Comparison of ENCODE assay signal across 9 cellular contexts in genomic region chr5:129271309-129271708, GRCh38.
DNase-seq lines count a peak whose midpoint lies in the region; TF ChIP-seq lines count a peak whose summit lies in the region.
"Had no signal": no experiment of that assay in that cellular context is flagged by ENCODE, and none has a peak within 500 bp of the region (broad histone marks: within the 10 kb centered on the region; RNA-seq: fewer than 3 reads in every experiment).

No MANE protein-coding gene starts in this region.

- no peak overlapping the region for H3K27ac ChIP-seq in OCI-LY3 (ENCODE audit: low read length)

- 0 out of 2 replicates have a peak overlapping the region, but pooled peaks have one; percentile 22 for H3K4me2 ChIP-seq in OCI-LY3 (ENCODE audit: low read length)

- H2AFZ ChIP-seq in OCI-LY3 (ENCODE audit: low read depth, low read length), result no peak overlapping the region

- H3K79me2 ChIP-seq in OCI-LY3 (ENCODE audit: low read length), result no peaks in the 10 kb centered on the region

- no peaks in the 10 kb centered on the region for H3K9me3 ChIP-seq in OCI-LY3 (ENCODE audit: insufficient read depth, low read length)
- H3K9me3 ChIP-seq: HAP-1 had no signal

- H3K36me3 Mint-ChIP-seq in endothelial cell (ENCODE audit: low read depth, unreplicated experiment), result no peaks in the 10 kb centered on the region
- no peaks in the 10 kb centered on the region for H3K36me3 Mint-ChIP-seq in progenitor cell of endocrine pancreas (ENCODE audit: insufficient read depth)
- no peaks in the 10 kb centered on the region for H3K36me3 Mint-ChIP-seq in CD14-positive monocyte

- H3K4me1 ChIP-seq in OCI-LY3 (ENCODE audit: low read length), result no peaks in the 10 kb centered on the region
- H3K4me1 ChIP-seq: HAP-1 had no signal

- H3K9me3 Mint-ChIP-seq in endothelial cell (ENCODE audit: unreplicated experiment), result no peaks in the 10 kb centered on the region
- H3K9me3 Mint-ChIP-seq in progenitor cell of endocrine pancreas (ENCODE audit: low read depth), result no peaks in the 10 kb centered on the region
- H3K9me3 Mint-ChIP-seq in CD14-positive monocyte, result peaks cover 0 to 5% (median 0%) of the 10 kb centered on the region in 7 donors

- intact Hi-C loops in CD14-positive monocyte (cut with micrococcal nuclease), result no loop called here

- no peaks in the 10 kb centered on the region for H3K36me3 ChIP-seq in OCI-LY3 (replicated peaks; ENCODE audit: low read depth, low read length)
- H3K36me3 ChIP-seq: HAP-1 had no signal

- no peaks in the 10 kb centered on the region for H3K27me3 ChIP-seq in OCI-LY3 (ENCODE audit: low read depth, low read length)

- no peak overlapping the region for H3K27ac Mint-ChIP-seq in endothelial cell (ENCODE audit: unreplicated experiment)
- H3K27ac Mint-ChIP-seq in progenitor cell of endocrine pancreas, result no peak overlapping the region
- no peak overlapping the region for H3K27ac Mint-ChIP-seq in CD14-positive monocyte

- no peak overlapping the region for H3K4me3 ChIP-seq in OCI-LY3 (ENCODE audit: low read length)
- H3K4me3 ChIP-seq: HAP-1 had no signal

- H3K27me3 Mint-ChIP-seq in endothelial cell (ENCODE audit: unreplicated experiment) (peaks cover 1% of the 10 kb centered on the region), progenitor cell of endocrine pancreas (no peaks in the 10 kb centered on the region), CD14-positive monocyte (ENCODE audit: low read depth in 3 of 3) (peaks cover 0 to 2% (median 0%) of the 10 kb centered on the region in 3 donors)

- H3K4me3 Mint-ChIP-seq in endothelial cell (ENCODE audit: unreplicated experiment) (no peak overlapping the region), progenitor cell of endocrine pancreas (ENCODE audit: low read depth) (no peak overlapping the region), CD14-positive monocyte (no peak overlapping the region)

- H4K20me1 ChIP-seq in OCI-LY3 (ENCODE audit: insufficient read depth, low read length), result no peaks in the 10 kb centered on the region

- DNase-seq in DMS 273 (lab: John Stamatoyannopoulos, UW; ENCODE audit: unreplicated experiment) (peak; percentile 16), DMS 273 treated with DMSO at 0.1 percent for 48 hours (lab: John Stamatoyannopoulos, UW) (no peak), endothelial cell (ENCODE audit: low spot score) (peak; percentile 22), progenitor cell of endocrine pancreas (ENCODE audit: low spot score, unreplicated experiment) (no peak), NCI-H524 treated with DMSO at 0.1 percent for 48 hours (lab: John Stamatoyannopoulos, UW) (no peak), CD14-positive monocyte (ENCODE audit: low spot score) (no peak)
- DNase-seq in NK-92 treated with Interleukin-12 subunit alpha and Interleukin-12 subunit beta, amount 100 ng/mL, for 24 hours (lab: John Stamatoyannopoulos, UW), result no peak

- H3K9ac ChIP-seq in OCI-LY3 (ENCODE audit: low read length), result no peak overlapping the region

- H3K4me1 Mint-ChIP-seq in endothelial cell (ENCODE audit: unreplicated experiment) (no peaks in the 10 kb centered on the region), progenitor cell of endocrine pancreas (ENCODE audit: low read depth) (peaks cover 1% of the 10 kb centered on the region), CD14-positive monocyte (no peaks in the 10 kb centered on the region)

- peak; percentile 52 for TF ChIP-seq CTCF in OCI-LY3 (IDR thresholded peaks at IDR 0.05; ENCODE audit: low read depth, low read length)
- TF ChIP-seq CTCF in endothelial cell (IDR thresholded peaks at IDR 0.05; ENCODE audit: unreplicated experiment), result no peak
- TF ChIP-seq CTCF in progenitor cell of endocrine pancreas (IDR thresholded peaks at IDR 0.05; ENCODE audit: unreplicated experiment), result peak; percentile 23
- TF ChIP-seq CTCF in CD14-positive monocyte (IDR thresholded peaks at IDR 0.05), result no peak

Comparison
In these comparisons a context has a peak if more than half of its experiments do, and no peak if none do; other contexts are left out.
1. DNase-seq: peak in DMS 273 (single experiment) and endothelial cell (single experiment); none in DMS 273 treated with DMSO at 0.1 percent for 48 hours (single experiment), progenitor cell of endocrine pancreas (single experiment), NK-92 treated with Interleukin-12 subunit alpha and Interleukin-12 subunit beta, amount 100 ng/mL, for 24 hours (single experiment), NCI-H524 treated with DMSO at 0.1 percent for 48 hours (single experiment) and CD14-positive monocyte (single experiment).
2. CTCF ChIP-seq: peak in OCI-LY3 (single experiment) and progenitor cell of endocrine pancreas (single experiment); none in endothelial cell (single experiment) and CD14-positive monocyte (single experiment).